ENCODE assay signal across 15 cellular contexts in genomic region chr20:41563087-41563486, GRCh38. TPM values are rescaled to one million over a fixed set of nuclear protein-coding genes. Genes with fewer than 3 reads are reported as not detected.
DNase-seq lines count a peak whose midpoint lies in the region; ATAC-seq and TF ChIP-seq lines count a peak whose summit lies in the region.
"Had no signal": no experiment of that assay in that cellular context is flagged by ENCODE, and none has a peak within 500 bp of the region (broad histone marks: within the 10 kb centered on the region; RNA-seq: fewer than 3 reads in every experiment).

No MANE protein-coding gene starts in this region.

- DNase-seq in GM12865 (ENCODE audit: low read depth) (peak; percentile 4), RWPE2 (ENCODE audit: low spot score) (no peak), epithelial cell of esophagus (ENCODE audit: low read depth) (peak; percentile 36), renal cortical epithelial cell (ENCODE audit: low read depth) (peak; percentile 17), hypothalamus (lab: John Stamatoyannopoulos, UW) (no peak), dedifferentiated amniotic fluid mesenchymal stem cell (ENCODE audit: extremely low spot score) (no peak), NCI-H1092 (lab: John Stamatoyannopoulos, UW) (no peak)
- DNase-seq: ACHN; C1 segment of cervical spinal cord; Calu3; CD4-positive, alpha-beta T cell; DMS 273 treated with DMSO at 0.1 percent for 48 hours; GOT3; H9 had no signal

- no peaks in the 10 kb centered on the region for H3K9me3 ChIP-seq in RWPE2 (ENCODE audit: severe bottlenecking)

- H3K4me1 ChIP-seq in RWPE2 (ENCODE audit: insufficient read depth, poor library complexity, severe bottlenecking) = no peaks in the 10 kb centered on the region

- H3K4me3 ChIP-seq in GM12865 (ENCODE audit: low read depth, low read length) (no peak overlapping the region), RWPE2 (ENCODE audit: severe bottlenecking) (no peak overlapping the region), epithelial cell of esophagus (ENCODE audit: low read length) (no peak overlapping the region)

- no peak overlapping the region for H3K27ac ChIP-seq in RWPE2 (ENCODE audit: poor library complexity, severe bottlenecking)

- ATAC-seq in RWPE2 (ENCODE audit: low read depth) = peak; percentile 44; the same call in 2 of the 3 replicates
- ATAC-seq in GM18909 (IDR thresholded peaks at IDR 0.05; ENCODE audit: poor library complexity, unreplicated experiment) = no peak

- TF ChIP-seq CTCF in GM12865 (IDR thresholded peaks at IDR 0.05; ENCODE audit: insufficient read depth, low read depth, low read length, missing control alignments) (no peak), RWPE2 (IDR thresholded peaks at IDR 0.05; ENCODE audit: poor library complexity, severe bottlenecking) (no peak), epithelial cell of esophagus (IDR thresholded peaks at IDR 0.05; ENCODE audit: insufficient read depth, low read depth, low read length, missing control alignments) (no peak)

- H3K27me3 ChIP-seq in RWPE2 (ENCODE audit: insufficient read depth, poor library complexity, severe bottlenecking) = no peaks in the 10 kb centered on the region

- no peaks in the 10 kb centered on the region for H3K36me3 ChIP-seq in RWPE2 (ENCODE audit: low read depth)

RNA-seq across cellular contexts. Expression of gene CHD6, which starts 55.1 kb away (rescaled TPM):
- total RNA-seq in renal cortical epithelial cell = 12.7 and 45.5 TPM in 2 replicates

Comparison
In these comparisons a context has a peak if more than half of its experiments do, and no peak if none do; other contexts are left out.
1. DNase-seq: peak in GM12865 (single experiment), epithelial cell of esophagus (single experiment) and renal cortical epithelial cell (single experiment); none in RWPE2 (single experiment), hypothalamus (0 of 51), dedifferentiated amniotic fluid mesenchymal stem cell (single experiment) and NCI-H1092 (single experiment).